In genomic region chr14:71855399-71856036, GRCh38 we compare ENCODE assay signal across 9 cellular contexts.
DNase-seq lines count a peak whose midpoint lies in the region; ATAC-seq, FAIRE-seq and TF ChIP-seq lines count a peak whose summit lies in the region.
"Had no signal": no experiment of that assay in that cellular context is flagged by ENCODE, and none has a peak within 500 bp of the region (broad histone marks: within the 10 kb centered on the region; RNA-seq: fewer than 3 reads in every experiment).

No MANE protein-coding gene starts in this region.

- H3K4me2 ChIP-seq in endothelial cell of umbilical vein (ENCODE audit: insufficient read depth, low read length) = no peak overlapping the region

- H3K36me3 ChIP-seq in endothelial cell of umbilical vein (ENCODE audit: control insufficient read depth in 2 of 2, extremely low read depth in 1 of 2, insufficient read depth in 2 of 2, low read length in 2 of 2) = no peaks in the 10 kb centered on the region

- H3K4me1 ChIP-seq in endothelial cell of umbilical vein (ENCODE audit: control insufficient read depth, extremely low read depth, insufficient read depth, low read length) = peaks cover 3% of the 10 kb centered on the region

- DNase-seq in AG08396 (ENCODE audit: low spot score) = peak; percentile 81
- DNase-seq in GM12892 (ENCODE audit: insufficient read length) = peak; percentile 24
- peak; percentile 49 for DNase-seq in NCI-H2171 treated with DMSO at 0.1 percent for 48 hours (lab: John Stamatoyannopoulos, UW)
- DNase-seq in activated CD4-positive, alpha-beta T cell treated with anti-CD3 and anti-CD28 coated beads, Interleukin-2, amount 50 U/mL, for 4 hours = peak; percentile 18 to 38
- peak; percentile 67 for DNase-seq in endothelial cell of umbilical vein (ENCODE audit: low read depth, low spot score)
- DNase-seq in mucosa of gallbladder (ENCODE audit: low spot score) = peak; percentile 50
- peak; percentile 31 for DNase-seq in superior temporal gyrus (ENCODE audit: extremely low spot score)

- ATAC-seq in GM18858 (IDR thresholded peaks at IDR 0.05; ENCODE audit: unreplicated experiment) = no peak

- dilution Hi-C loops in endothelial cell of umbilical vein (cut with MboI; ENCODE audit: extremely low pct_ligation_motif_present, low sequenced_read_pairs) = no loop called here

- H3K4me3 ChIP-seq in endothelial cell of umbilical vein (replicated peaks in 1 of 3; ENCODE audit: insufficient read depth in 1 of 3, low read depth in 1 of 3, low read length in 3 of 3) = no peak overlapping the region
- H3K4me3 ChIP-seq: skin epidermis had no signal

- TF ChIP-seq POLR2A in GM12892 (IDR thresholded peaks at IDR 0.05; ENCODE audit: low read depth, low read length) (no peak), endothelial cell of umbilical vein (IDR thresholded peaks at IDR 0.05; ENCODE audit: low read depth, low read length) (no peak)

- H3K9ac ChIP-seq in endothelial cell of umbilical vein (replicated peaks; ENCODE audit: extremely low read depth, insufficient read depth, low read length) = no peak overlapping the region

- FAIRE-seq in GM12892 (lab: Jason Lieb, UNC) (no peak), endothelial cell of umbilical vein (lab: Jason Lieb, UNC) (peak; percentile 82)

- no TSS peak for BruUV-seq in endothelial cell of umbilical vein (replicated peaks; lab: Mats Ljungman, UMichigan)

- intact Hi-C loops in endothelial cell of umbilical vein (cut with micrococcal nuclease) = loop anchor here (1.0 kb wide), 1 partner anchor 102 kb away; no protein-coding TSS in a partner anchor

- POLR2A ChIA-PET in endothelial cell of umbilical vein (lab: Charles Lee) = no interaction called here

- H2AFZ ChIP-seq in endothelial cell of umbilical vein (ENCODE audit: low read depth, low read length) = no peak overlapping the region

- TF ChIP-seq CTCF in endothelial cell of umbilical vein (IDR thresholded peaks at IDR 0.05; ENCODE audit: extremely low read depth in 1 of 2, insufficient read depth in 1 of 2, low read depth in 1 of 2, low read length in 2 of 2) = peak; percentile 73 to 78

- H3K9me1 ChIP-seq in endothelial cell of umbilical vein (replicated peaks; ENCODE audit: control insufficient read depth, extremely low read depth, insufficient read depth, low read length) = no peaks in the 10 kb centered on the region

- H3K27me3 ChIP-seq in endothelial cell of umbilical vein (ENCODE audit: control insufficient read depth in 2 of 2, insufficient read depth in 2 of 2, low read length in 2 of 2) = peaks cover 0 to 2% of the 10 kb centered on the region in 2 experiments

- CTCF ChIA-PET in endothelial cell of umbilical vein (lab: Charles Lee) = interaction anchor here (0.6 to 6.5 kb wide), 76 partner anchors 8 to 1811 kb away, joined by 3 to 143 read pairs (median 4); partner anchors contain the start of gene PCNX1

- H3K27ac ChIP-seq in endothelial cell of umbilical vein (ENCODE audit: insufficient read depth, low read depth, low read length) = no peak overlapping the region
- H3K27ac ChIP-seq: skin epidermis had no signal

- H3K79me2 ChIP-seq in endothelial cell of umbilical vein (ENCODE audit: control insufficient read depth, insufficient read depth, low read length) = no peaks in the 10 kb centered on the region

- H3K9me3 ChIP-seq in endothelial cell of umbilical vein (replicated peaks; ENCODE audit: control insufficient read depth, insufficient read depth, low read length) = no peaks in the 10 kb centered on the region

- H4K20me1 ChIP-seq in endothelial cell of umbilical vein (replicated peaks; ENCODE audit: control insufficient read depth, extremely low read depth, insufficient read depth, low read length) = no peaks in the 10 kb centered on the region

TF ChIP-seq in endothelial cell of umbilical vein, 7 proteins besides CTCF, POLR2A, EP300 and RAD21:
- TF ChIP-seq FOS (IDR thresholded peaks at IDR 0.05; ENCODE audit: borderline replicate concordance, insufficient read depth, low read length) (no peak), JUN (IDR thresholded peaks at IDR 0.05; ENCODE audit: borderline replicate concordance, insufficient read depth, insufficient read length, low read depth) (no peak), GATA2 (IDR thresholded peaks at IDR 0.05; ENCODE audit: insufficient read depth, insufficient read length, low read depth, low read length) (no peak), EZH2 (IDR thresholded peaks at IDR 0.05; ENCODE audit: borderline replicate concordance, low read depth, low read length, severe bottlenecking) (no peak), POLR2AphosphoS5 (IDR thresholded peaks at IDR 0.05; ENCODE audit: insufficient read depth, low read depth, low read length) (no peak), MYC (IDR thresholded peaks at IDR 0.05; ENCODE audit: low read depth, low read length) (no peak), MAX (IDR thresholded peaks at IDR 0.05; ENCODE audit: insufficient read depth, insufficient read length) (no peak)

Comparison
In these comparisons a context has a peak if more than half of its experiments do, and no peak if none do; other contexts are left out.
1. DNase-seq: peak in every context shown above with its lines; median percentile 81 in AG08396; 67 in endothelial cell of umbilical vein; 50 in mucosa of gallbladder; 49 in NCI-H2171 treated with DMSO at 0.1 percent for 48 hours; 31 in superior temporal gyrus; 28 in activated CD4-positive, alpha-beta T cell treated with anti-CD3 and anti-CD28 coated beads, Interleukin-2, amount 50 U/mL, for 4 hours; 24 in GM12892.